ENCODE assay signal across 10 cellular contexts in the genomic region with DNA sequence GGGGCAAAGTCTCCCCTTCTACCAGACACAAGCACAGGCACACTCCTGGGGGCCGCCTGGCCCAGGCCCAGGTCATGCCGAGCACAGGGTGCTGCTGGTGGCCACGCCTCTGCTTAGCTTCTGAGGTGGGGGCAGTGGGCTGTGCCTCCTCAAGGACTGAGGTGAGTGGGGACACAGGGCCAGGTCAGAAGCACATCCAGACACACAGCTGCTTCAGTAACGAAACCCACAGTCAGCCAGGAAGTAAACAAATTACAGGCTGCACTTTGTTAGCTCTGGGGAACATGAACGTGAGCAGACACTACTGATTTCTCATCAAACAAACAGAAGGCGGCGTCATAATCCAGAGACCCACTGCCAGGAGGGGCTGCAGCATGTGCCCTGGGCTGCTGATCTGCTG.
A peak's percentile ranks its signal among the peaks of the same experiment; 100 is the strongest.
DNase-seq lines count a peak whose midpoint lies in the region; ATAC-seq and TF ChIP-seq lines count a peak whose summit lies in the region.
"Had no signal": no experiment of that assay in that cellular context is flagged by ENCODE, and none has a peak within 500 bp of the region (broad histone marks: within the 10 kb centered on the region; RNA-seq: fewer than 3 reads in every experiment).

No MANE protein-coding gene starts in this region.

- H3K4me3 ChIP-seq in GM12864 (ENCODE audit: low read depth, low read length) = no peak overlapping the region
- H3K4me3 ChIP-seq in ovary = no peak overlapping the region

- DNase-seq in GM12864 (ENCODE audit: low read depth) = peak; percentile 38
- peak; percentile 25 for DNase-seq in LHCN-M2 (ENCODE audit: low read depth)
- no peak for DNase-seq in HEK293T (ENCODE audit: extremely low spot score)
- DNase-seq in ovary = no peak
- DNase-seq in DMS 273 treated with DMSO at 0.1 percent for 48 hours (lab: John Stamatoyannopoulos, UW) = no peak
- no peak for DNase-seq in Kasumi-1 (lab: John Stamatoyannopoulos, UW)
- DNase-seq: NCI-H345, right cardiac atrium had no signal

- intact Hi-C loops in ovary (cut with DNase I) = no loop called here

- no peak for TF ChIP-seq POLR2A in ovary (IDR thresholded peaks at IDR 0.05)

- TF ChIP-seq CTCF in GM12864 (IDR thresholded peaks at IDR 0.05; ENCODE audit: low read depth, low read length, missing control alignments) = no peak
- no peak for TF ChIP-seq CTCF in ovary (IDR thresholded peaks at IDR 0.05)

- H3K27ac ChIP-seq in cingulate gyrus (ENCODE audit: low read depth, low read length) (peak overlapping the region; percentile 6), ovary (no peak overlapping the region)

- no peak for TF ChIP-seq EP300 in ovary (IDR thresholded peaks at IDR 0.05)

- 54 to 66% (median 54%) methylated on average over 6 to 7 of the region's 7 CpGs for WGBS in ovary, 3 donors

- H3K9me3 ChIP-seq in ovary = no peaks in the 10 kb centered on the region

- ATAC-seq in GM21447 (IDR thresholded peaks at IDR 0.05; ENCODE audit: unreplicated experiment) = peak; percentile 64
- ATAC-seq: right cardiac atrium had no signal

- no peaks in the 10 kb centered on the region for H3K4me1 ChIP-seq in ovary (ENCODE audit: insufficient read depth)

- no peaks in the 10 kb centered on the region for H3K27me3 ChIP-seq in ovary

- CTCF ChIA-PET in HEK293T (lab: Yijun Ruan, JAX) = interaction anchor here (6.0 kb wide), 1 partner anchor 131 kb away, joined by 53 read pairs; no protein-coding TSS in a partner anchor

- no peaks in the 10 kb centered on the region for H3K36me3 ChIP-seq in ovary

- POLR2A ChIA-PET in HEK293T (lab: Yijun Ruan, JAX) = interaction anchor here (1.2 kb wide), 1 partner anchor 17 kb away, joined by 3 read pairs; no protein-coding TSS in a partner anchor

TF ChIP-seq in HEK293T, 16 proteins besides CTCF, POLR2A, EP300 and RAD21:
- TF ChIP-seq FOXK2 (IDR thresholded peaks at IDR 0.05) = no peak
- TF ChIP-seq, protein P1, sequence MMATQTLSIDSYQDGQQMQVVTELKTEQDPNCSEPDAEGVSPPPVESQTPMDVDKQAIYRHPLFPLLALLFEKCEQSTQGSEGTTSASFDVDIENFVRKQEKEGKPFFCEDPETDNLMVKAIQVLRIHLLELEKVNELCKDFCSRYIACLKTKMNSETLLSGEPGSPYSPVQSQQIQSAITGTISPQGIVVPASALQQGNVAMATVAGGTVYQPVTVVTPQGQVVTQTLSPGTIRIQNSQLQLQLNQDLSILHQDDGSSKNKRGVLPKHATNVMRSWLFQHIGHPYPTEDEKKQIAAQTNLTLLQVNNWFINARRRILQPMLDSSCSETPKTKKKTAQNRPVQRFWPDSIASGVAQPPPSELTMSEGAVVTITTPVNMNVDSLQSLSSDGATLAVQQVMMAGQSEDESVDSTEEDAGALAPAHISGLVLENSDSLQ (IDR thresholded peaks at IDR 0.05) = no peak
- TF ChIP-seq HDGF (IDR thresholded peaks at IDR 0.05; ENCODE audit: borderline replicate concordance) = no peak
- no peak for TF ChIP-seq ARNT (IDR thresholded peaks at IDR 0.05)
- no peak for TF ChIP-seq CTBP1 (IDR thresholded peaks at IDR 0.05; ENCODE audit: borderline replicate concordance)
- no peak for TF ChIP-seq L3MBTL2 (conservative IDR thresholded peaks at IDR 0.05)
- no peak for TF ChIP-seq ZNF384 (IDR thresholded peaks at IDR 0.05)
- TF ChIP-seq SP1 (IDR thresholded peaks at IDR 0.05) = no peak

Comparison
In these comparisons a context has a peak if more than half of its experiments do, and no peak if none do; other contexts are left out.
1. DNase-seq: peak in GM12864 (single experiment) and LHCN-M2 (single experiment); none in HEK293T (single experiment), ovary (0 of 5), DMS 273 treated with DMSO at 0.1 percent for 48 hours (single experiment) and Kasumi-1 (0 of 2).